Comparison of ENCODE assay signal across 28 cellular contexts in the genomic region with DNA sequence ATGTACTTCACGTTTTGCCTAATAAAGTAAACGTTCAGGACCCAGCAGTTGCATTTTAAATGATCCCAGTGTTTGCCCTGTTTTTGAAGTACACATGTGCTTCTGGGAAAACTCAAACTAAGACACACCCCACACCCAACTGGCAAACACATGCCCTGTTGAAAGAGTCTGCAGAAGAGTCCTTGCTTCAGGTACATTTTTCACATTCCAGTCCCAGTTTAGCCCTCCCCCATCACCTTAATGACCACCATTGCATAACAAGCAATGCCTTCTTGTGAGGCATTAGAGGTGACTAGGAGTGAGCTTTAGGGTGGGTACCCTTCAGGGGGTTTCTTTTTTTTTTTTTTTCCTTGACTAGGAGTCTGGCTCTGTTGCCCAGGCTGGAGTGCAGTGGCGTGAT.
"Had no signal": no experiment of that assay in that cellular context is flagged by ENCODE, and none has a peak within 500 bp of the region (broad histone marks: within the 10 kb centered on the region; RNA-seq: fewer than 3 reads in every experiment).

No MANE protein-coding gene starts in this region.

- H3K27ac Mint-ChIP-seq: activated naive CD8-positive, alpha-beta T cell treated with anti-CD3 and anti-CD28 coated beads for 36 hours; activated T-helper 2 cell treated with anti-CD3 and anti-CD28 coated beads, Interferon-gamma antibody, Interleukin-2, Interleukin-4, amounts not matched to agents 10 μg/mL and 5 μg/mL and 100 μg/mL, durations not matched to agents 14 hours and 24 hours and 36 hours; effector memory CD8-positive, alpha-beta T cell; nephron progenitor cell; stimulated activated naive CD8-positive, alpha-beta T cell treated with anti-CD3 and anti-CD28 coated beads, Interleukin-15, Interleukin-2, amounts not matched to agents 100 ng/mL and 50 ng/mL, for 24 hours; WTC11 had no signal

- DNase-seq: activated CD4-positive, alpha-beta T cell treated with anti-CD3 and anti-CD28 coated beads for 4 hours; activated CD4-positive, alpha-beta T cell treated with anti-CD3 and anti-CD28 coated beads, Interleukin-2, amount 50 U/mL, for 48 hours; activated CD8-positive, alpha-beta memory T cell treated with anti-CD3 and anti-CD28 coated beads, Interleukin-2, amount 50 U/mL, for 48 hours; activated naive CD4-positive, alpha-beta T cell treated with Interleukin-2 at 50 U/mL for 16 hours; activated naive CD8-positive, alpha-beta T cell treated with anti-CD3 and anti-CD28 coated beads for 36 hours; activated T-cell treated with anti-CD3 and anti-CD28 coated beads, Interleukin-2, amount 50 U/mL, for 4 hours; central memory CD4-positive, alpha-beta T cell; dorsolateral prefrontal cortex; effector memory CD8-positive, alpha-beta T cell; esophagus squamous epithelium; gastrocnemius medialis; head of caudate nucleus; left ventricle myocardium superior; mesenchymal stem cell; mucosa of descending colon; nephron progenitor cell; right lobe of liver; stimulated activated CD4-positive, alpha-beta T cell treated with anti-CD3 and anti-CD28 coated beads, Interleukin-1b, Interleukin-23, amount 100 ng/mL, for 48 hours; substantia nigra; T-helper 1 cell; T-helper 9 cell; tibial artery; uterus had no signal

- H3K27me3 ChIP-seq: esophagus squamous epithelium, gastrocnemius medialis, right lobe of liver, tibial artery, uterus had no signal

- H2AFZ ChIP-seq: parathyroid adenoma had no signal

- H3K4me3 Mint-ChIP-seq: activated naive CD8-positive, alpha-beta T cell treated with anti-CD3 and anti-CD28 coated beads for 36 hours; activated T-cell treated with anti-CD3 and anti-CD28 coated beads, Interleukin-2, amount 50 U/mL, for 4 hours; effector memory CD8-positive, alpha-beta T cell; nephron progenitor cell; stimulated activated naive CD8-positive, alpha-beta T cell treated with anti-CD3 and anti-CD28 coated beads, Interleukin-15, Interleukin-2, amounts not matched to agents 100 ng/mL and 50 ng/mL, for 24 hours; WTC11 had no signal

- H3K4me1 Mint-ChIP-seq: activated naive CD8-positive, alpha-beta T cell treated with anti-CD3 and anti-CD28 coated beads for 36 hours; nephron progenitor cell; WTC11 had no signal

- H3K27me3 Mint-ChIP-seq: activated naive CD8-positive, alpha-beta T cell treated with anti-CD3 and anti-CD28 coated beads for 36 hours; effector memory CD8-positive, alpha-beta T cell; stimulated activated naive CD8-positive, alpha-beta T cell treated with anti-CD3 and anti-CD28 coated beads, Interleukin-15, Interleukin-2, amounts not matched to agents 100 ng/mL and 50 ng/mL, for 24 hours had no signal

- H3K36me3 ChIP-seq: esophagus squamous epithelium, gastrocnemius medialis, right lobe of liver, tibial artery, uterus had no signal

- H3K27ac ChIP-seq: dorsolateral prefrontal cortex, esophagus squamous epithelium, gastrocnemius medialis, parathyroid adenoma, right lobe of liver, skin epidermis, tibial artery, uterus had no signal

- H3K4me3 ChIP-seq: dorsolateral prefrontal cortex, esophagus squamous epithelium, gastrocnemius medialis, mucosa of descending colon, right lobe of liver, skin epidermis, tibial artery, uterus had no signal

- H3K9me3 Mint-ChIP-seq: effector memory CD8-positive, alpha-beta T cell had no signal

- ATAC-seq: activated T-cell treated with anti-CD3 and anti-CD28 coated beads, Interleukin-2, amount 50 U/mL, for 4 hours; effector memory CD8-positive, alpha-beta T cell; gastrocnemius medialis; left ventricle myocardium superior; mucosa of descending colon; right lobe of liver; WTC11 had no signal

- H3K4me1 ChIP-seq: esophagus squamous epithelium, gastrocnemius medialis, parathyroid adenoma, right lobe of liver, tibial artery, uterus had no signal

- H3K36me3 Mint-ChIP-seq: activated naive CD8-positive, alpha-beta T cell treated with anti-CD3 and anti-CD28 coated beads for 36 hours had no signal

- H3K9me3 ChIP-seq: esophagus squamous epithelium, gastrocnemius medialis, mucosa of descending colon, right lobe of liver, tibial artery, uterus had no signal
